ENCODE assay signal across 12 cellular contexts in the genomic region with DNA sequence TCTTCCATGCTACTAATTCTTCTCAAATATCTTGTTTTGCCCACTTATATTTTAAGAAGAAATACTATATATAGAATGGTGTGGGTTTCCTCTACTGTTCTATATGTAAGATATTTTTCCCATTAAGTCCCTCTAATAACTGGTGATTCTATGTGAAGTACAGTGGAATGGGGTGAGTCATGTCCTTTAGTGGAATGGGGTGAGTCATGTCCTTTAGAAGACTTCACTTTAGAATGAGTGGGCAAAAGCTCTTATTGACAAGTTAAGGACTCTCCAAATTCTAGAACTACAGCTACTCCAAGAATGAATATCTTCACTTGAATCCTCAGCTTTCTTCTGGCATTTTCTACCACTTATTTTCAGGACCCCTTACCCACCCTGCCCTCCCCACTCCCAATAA.
DNase-seq lines count a peak whose midpoint lies in the region; ATAC-seq and TF ChIP-seq lines count a peak whose summit lies in the region.
"Had no signal": no experiment of that assay in that cellular context is flagged by ENCODE, and none has a peak within 500 bp of the region (broad histone marks: within the 10 kb centered on the region; RNA-seq: fewer than 3 reads in every experiment).

No MANE protein-coding gene starts in this region.

- H3K36me3 Mint-ChIP-seq in GM23338 (ENCODE audit: low read depth) = no peaks in the 10 kb centered on the region
- H3K36me3 Mint-ChIP-seq in activated T-helper 17 cell treated with anti-CD3 and anti-CD28 coated beads, Interleukin-2, amount 50 U/mL, for 72 hours (ENCODE audit: low read depth) = no peaks in the 10 kb centered on the region

- no peak overlapping the region for H3K4me2 ChIP-seq in GM23338

- no peak for TF ChIP-seq CTCF in GM23338 (conservative IDR thresholded peaks at IDR 0.05; ENCODE audit: low read depth in 2 of 2)

- no peak overlapping the region for H2AFZ ChIP-seq in GM23338

- DNase-seq in ELR (ENCODE audit: low read depth) (peak; percentile 93), RPMI7951 (ENCODE audit: low read depth) (peak; percentile 80), fibroblast of gingiva (ENCODE audit: low read depth) (peak; percentile 66), pulmonary artery endothelial cell (ENCODE audit: low read depth, low spot score) (peak; percentile 82), GM23338 (ENCODE audit: low spot score) (no peak)
- DNase-seq: DMS 273 treated with DMSO at 0.1 percent for 48 hours, occipital lobe, thyroid gland had no signal

- no peaks in the 10 kb centered on the region for H3K27me3 Mint-ChIP-seq in GM23338 (ENCODE audit: insufficient read depth, low read depth, poor library complexity)
- H3K27me3 Mint-ChIP-seq in activated T-helper 17 cell treated with anti-CD3 and anti-CD28 coated beads, Interleukin-2, amount 50 U/mL, for 72 hours = peaks cover 10% of the 10 kb centered on the region

- H3K9me2 ChIP-seq in GM23338 (ENCODE audit: insufficient read depth) = no peaks in the 10 kb centered on the region

- no peak overlapping the region for H3K4me3 Mint-ChIP-seq in GM23338
- no peak overlapping the region for H3K4me3 Mint-ChIP-seq in activated T-helper 17 cell treated with anti-CD3 and anti-CD28 coated beads, Interleukin-2, amount 50 U/mL, for 72 hours

- no peak for ATAC-seq in GM21576 (IDR thresholded peaks at IDR 0.05; ENCODE audit: unreplicated experiment)
- ATAC-seq in GM23338 = no peak
- ATAC-seq in HG02840 (IDR thresholded peaks at IDR 0.05; ENCODE audit: low FRiP score, unreplicated experiment) = no peak
- ATAC-seq in activated T-helper 17 cell treated with anti-CD3 and anti-CD28 coated beads, Interleukin-2, amount 50 U/mL, for 72 hours (replicated peaks) = no peak

- H3K9me3 Mint-ChIP-seq in GM23338 = no peaks in the 10 kb centered on the region
- peaks cover 3% of the 10 kb centered on the region for H3K9me3 Mint-ChIP-seq in activated T-helper 17 cell treated with anti-CD3 and anti-CD28 coated beads, Interleukin-2, amount 50 U/mL, for 72 hours

- no peaks in the 10 kb centered on the region for H3K79me2 ChIP-seq in GM23338 (replicated peaks; ENCODE audit: insufficient read depth)

- H3K4me3 ChIP-seq in GM23338 = no peak overlapping the region
- H3K4me3 ChIP-seq: thyroid gland had no signal

- no peaks in the 10 kb centered on the region for H3K27me3 ChIP-seq in GM23338 (ENCODE audit: insufficient read depth)
- H3K27me3 ChIP-seq: thyroid gland had no signal

- peaks cover 4% of the 10 kb centered on the region; the same call in 2 of the 3 replicates for H3K4me1 Mint-ChIP-seq in GM23338
- H3K4me1 Mint-ChIP-seq in activated T-helper 17 cell treated with anti-CD3 and anti-CD28 coated beads, Interleukin-2, amount 50 U/mL, for 72 hours = no peaks in the 10 kb centered on the region

- no peaks in the 10 kb centered on the region for H4K20me1 ChIP-seq in GM23338 (replicated peaks; ENCODE audit: insufficient read depth)

- H3K4me1 ChIP-seq in GM23338 (ENCODE audit: insufficient read depth) = no peaks in the 10 kb centered on the region
- H3K4me1 ChIP-seq: thyroid gland had no signal

- H3K27ac Mint-ChIP-seq in GM23338 = no peak overlapping the region
- H3K27ac Mint-ChIP-seq in activated T-helper 17 cell treated with anti-CD3 and anti-CD28 coated beads, Interleukin-2, amount 50 U/mL, for 72 hours = no peak overlapping the region

- no peaks in the 10 kb centered on the region for H3F3A ChIP-seq in GM23338 (replicated peaks; ENCODE audit: low read depth)

- H3K36me3 ChIP-seq in GM23338 (ENCODE audit: insufficient read depth) = no peaks in the 10 kb centered on the region
- H3K36me3 ChIP-seq: thyroid gland had no signal

- H3K27ac ChIP-seq in GM23338 (ENCODE audit: low read depth) = no peak overlapping the region
- H3K27ac ChIP-seq: thyroid gland, VCaP had no signal

TF ChIP-seq in GM23338, 12 proteins besides CTCF, POLR2A, EP300 and RAD21:
- TF ChIP-seq NANOG (IDR thresholded peaks at IDR 0.05; ENCODE audit: borderline replicate concordance) (no peak), CREB1 (CRISPR knock-in tag; IDR thresholded peaks at IDR 0.05; ENCODE audit: low read depth) (no peak), EZH2 (IDR thresholded peaks at IDR 0.05; ENCODE audit: low read depth, unreplicated experiment) (no peak), POLR2AphosphoS5 (IDR thresholded peaks at IDR 0.05; ENCODE audit: low read depth) (no peak), STAT1 (IDR thresholded peaks at IDR 0.05; ENCODE audit: unreplicated experiment) (no peak), ZNF331 (CRISPR knock-in tag; IDR thresholded peaks at IDR 0.05; ENCODE audit: low read depth) (no peak), JUNB (IDR thresholded peaks at IDR 0.05; ENCODE audit: unreplicated experiment) (no peak), ZNF114 (CRISPR knock-in tag; IDR thresholded peaks at IDR 0.05) (no peak), EZH2phosphoT487 (IDR thresholded peaks at IDR 0.05; ENCODE audit: unreplicated experiment) (no peak)
- TF ChIP-seq, protein P1, sequence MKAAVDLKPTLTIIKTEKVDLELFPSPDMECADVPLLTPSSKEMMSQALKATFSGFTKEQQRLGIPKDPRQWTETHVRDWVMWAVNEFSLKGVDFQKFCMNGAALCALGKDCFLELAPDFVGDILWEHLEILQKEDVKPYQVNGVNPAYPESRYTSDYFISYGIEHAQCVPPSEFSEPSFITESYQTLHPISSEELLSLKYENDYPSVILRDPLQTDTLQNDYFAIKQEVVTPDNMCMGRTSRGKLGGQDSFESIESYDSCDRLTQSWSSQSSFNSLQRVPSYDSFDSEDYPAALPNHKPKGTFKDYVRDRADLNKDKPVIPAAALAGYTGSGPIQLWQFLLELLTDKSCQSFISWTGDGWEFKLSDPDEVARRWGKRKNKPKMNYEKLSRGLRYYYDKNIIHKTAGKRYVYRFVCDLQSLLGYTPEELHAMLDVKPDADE (IDR thresholded peaks at IDR 0.05) = no peak
